In the genomic region with DNA sequence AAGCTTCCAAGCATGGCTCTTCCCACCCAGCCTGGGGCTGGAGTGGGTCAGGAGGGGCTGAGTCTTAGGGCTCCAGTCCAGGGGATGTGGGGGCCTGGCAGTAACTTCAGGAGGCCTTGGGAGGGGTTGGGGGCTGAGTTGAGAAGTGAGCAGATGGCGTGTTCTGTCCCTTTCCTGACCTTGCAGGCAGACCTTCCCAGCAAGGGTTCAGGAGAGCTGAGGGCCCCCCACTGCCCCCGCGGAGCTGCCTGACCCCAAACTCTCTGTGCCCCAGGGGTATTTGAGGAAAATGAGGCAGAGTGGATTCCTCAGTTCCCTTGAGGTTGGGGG, we compare ENCODE assay signal across 31 cellular contexts.
"Had no signal": no experiment of that assay in that cellular context is flagged by ENCODE, and none has a peak within 500 bp of the region (broad histone marks: within the 10 kb centered on the region; RNA-seq: fewer than 3 reads in every experiment).

No MANE protein-coding gene starts in this region.

- H3K4me3 ChIP-seq: cardiac muscle cell, Peyer's patch had no signal

- H3K27me3 Mint-ChIP-seq: activated B cell treated with CpG ODN at 0.5 μM for 24 hours; activated CD4-positive, alpha-beta memory T cell treated with anti-CD3 and anti-CD28 coated beads for 36 hours; activated naive CD8-positive, alpha-beta T cell treated with anti-CD3 and anti-CD28 coated beads for 36 hours had no signal

- H3K4me1 Mint-ChIP-seq: activated B cell treated with CpG ODN at 0.5 μM for 24 hours; activated naive CD8-positive, alpha-beta T cell treated with anti-CD3 and anti-CD28 coated beads for 36 hours had no signal

- H3K27ac Mint-ChIP-seq: activated B cell treated with CpG ODN at 0.5 μM for 24 hours; activated CD4-positive, alpha-beta memory T cell treated with anti-CD3 and anti-CD28 coated beads for 36 hours; activated naive CD8-positive, alpha-beta T cell treated with anti-CD3 and anti-CD28 coated beads for 36 hours; T-helper 1 cell treated with Interleukin-12 subunit alpha and Interleukin-12 subunit beta and Interleukin-4 antibody, amounts not matched to agents 30 μg/mL and 1 μg/mL, for 36 hours; T-helper 2 cell treated with Interferon-gamma antibody and Interleukin-4, amounts not matched to agents 5 μg/mL and 100 μg/mL, for 36 hours had no signal

- H3K36me3 Mint-ChIP-seq: activated CD4-positive, alpha-beta memory T cell treated with anti-CD3 and anti-CD28 coated beads for 36 hours; activated naive CD8-positive, alpha-beta T cell treated with anti-CD3 and anti-CD28 coated beads for 36 hours had no signal

- H3K4me3 Mint-ChIP-seq: activated B cell treated with CpG ODN at 0.5 μM for 24 hours; activated CD4-positive, alpha-beta memory T cell treated with anti-CD3 and anti-CD28 coated beads for 36 hours; activated naive CD8-positive, alpha-beta T cell treated with anti-CD3 and anti-CD28 coated beads for 36 hours; IgD-negative memory B cell; T-helper 1 cell treated with Interleukin-12 subunit alpha and Interleukin-12 subunit beta and Interleukin-4 antibody, amounts not matched to agents 30 μg/mL and 1 μg/mL, for 36 hours; T-helper 2 cell treated with Interferon-gamma antibody and Interleukin-4, amounts not matched to agents 5 μg/mL and 100 μg/mL, for 36 hours had no signal

- H3K27me3 ChIP-seq: cardiac muscle cell, Peyer's patch had no signal

- ATAC-seq: PC-3 had no signal

- DNase-seq: activated B cell treated with CpG ODN at 0.5 μM for 24 hours; activated CD4-positive, alpha-beta memory T cell treated with anti-CD3 and anti-CD28 coated beads for 36 hours; activated CD4-positive, alpha-beta T cell treated with anti-CD3 and anti-CD28 coated beads for 4 hours; activated CD4-positive, alpha-beta T cell treated with anti-CD3 and anti-CD28 coated beads, Interleukin-2, amount 50 U/mL, for 1 hour; activated CD4-positive, CD25-positive, alpha-beta regulatory T cell treated with anti-CD3 and anti-CD28 coated beads, Interleukin-2, amount 50 U/mL, for 72 hours; activated CD8-positive, alpha-beta memory T cell treated with anti-CD3 and anti-CD28 coated beads, Interleukin-2, amount 50 U/mL, for 4 hours; activated effector memory CD4-positive, alpha-beta T cell treated with Interleukin-2 at 50 U/mL for 16 hours; activated naive CD4-positive, alpha-beta T cell treated with anti-CD3 and anti-CD28 coated beads, Interleukin-2, amount 50 U/mL, for 16 hours; activated naive CD8-positive, alpha-beta T cell treated with anti-CD3 and anti-CD28 coated beads for 36 hours; activated T-cell treated with anti-CD3 and anti-CD28 coated beads for 4 hours; activated T-cell treated with anti-CD3 and anti-CD28 coated beads, Interleukin-2, amount 50 U/mL, for 48 hours; amniotic stem cell; aorta; Karpas-422; KBM-7; NCI-H1105; NCI-H1417 treated with DMSO at 0.1 percent for 48 hours; NCI-H1694 treated with DMSO at 0.1 percent for 48 hours; NCI-H2029; NCI-H510A; NCI-H526; NCI-H748 treated with DMSO at 0.1 percent for 48 hours; NK-92 treated with Interleukin-12 subunit alpha and Interleukin-12 subunit beta, amount 100 ng/mL, for 24 hours; PC-3; RPMI8226; SIG-M5 had no signal

- H3K9me3 ChIP-seq: Peyer's patch had no signal

- H3K27ac ChIP-seq: cardiac muscle cell, Peyer's patch had no signal

- H3K9me3 Mint-ChIP-seq: activated B cell treated with CpG ODN at 0.5 μM for 24 hours; activated CD4-positive, alpha-beta memory T cell treated with anti-CD3 and anti-CD28 coated beads for 36 hours; activated naive CD8-positive, alpha-beta T cell treated with anti-CD3 and anti-CD28 coated beads for 36 hours; T-helper 1 cell treated with Interleukin-12 subunit alpha and Interleukin-12 subunit beta and Interleukin-4 antibody, amounts not matched to agents 30 μg/mL and 1 μg/mL, for 36 hours; T-helper 2 cell treated with Interferon-gamma antibody and Interleukin-4, amounts not matched to agents 5 μg/mL and 100 μg/mL, for 36 hours had no signal

- H3K4me1 ChIP-seq: Peyer's patch had no signal

- H3K36me3 ChIP-seq: cardiac muscle cell, Peyer's patch had no signal
